ENCODE assay signal across 9 cellular contexts in the genomic region with DNA sequence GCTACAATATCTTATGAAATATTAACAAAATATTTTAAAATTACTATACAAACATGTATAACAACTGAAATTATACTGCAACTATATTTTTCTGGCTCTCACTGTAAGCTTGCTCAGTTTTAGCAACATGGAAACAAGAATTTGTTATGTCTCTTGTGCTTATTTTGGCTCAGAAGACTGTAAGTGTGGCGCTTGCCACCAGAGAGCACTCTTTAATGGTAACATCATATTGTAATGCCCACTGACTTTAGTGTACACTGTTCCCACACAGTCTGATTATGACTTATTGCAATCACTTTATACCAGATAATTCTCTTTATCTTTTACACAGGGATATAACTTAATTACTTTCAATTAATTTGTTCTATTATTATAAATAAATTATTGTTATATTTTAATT.
A peak's percentile ranks its signal among the peaks of the same experiment; 100 is the strongest.
DNase-seq lines count a peak whose midpoint lies in the region; ATAC-seq and TF ChIP-seq lines count a peak whose summit lies in the region.
"Had no signal": no experiment of that assay in that cellular context is flagged by ENCODE, and none has a peak within 500 bp of the region (broad histone marks: within the 10 kb centered on the region; RNA-seq: fewer than 3 reads in every experiment).

No MANE protein-coding gene starts in this region.

- no peaks in the 10 kb centered on the region for H4K20me1 ChIP-seq in SU-DHL-6 (ENCODE audit: low read depth, low read length)

- H3K9me3 ChIP-seq in A673 (ENCODE audit: low read depth, low read length, poor library complexity, severe bottlenecking) (no peaks in the 10 kb centered on the region), SU-DHL-6 (ENCODE audit: insufficient read depth, low read length) (no peaks in the 10 kb centered on the region)
- no peaks in the 10 kb centered on the region for H3K9me3 ChIP-seq in CD4-positive, alpha-beta T cell (ENCODE audit: control insufficient read depth, low read length)

- H3K9me2 ChIP-seq in SU-DHL-6 (replicated peaks; ENCODE audit: insufficient read depth, low read length) = no peaks in the 10 kb centered on the region

- no peaks in the 10 kb centered on the region for H3K27me3 Mint-ChIP-seq in CD4-positive, alpha-beta T cell
- H3K27me3 Mint-ChIP-seq: activated naive CD8-positive, alpha-beta T cell treated with anti-CD3 and anti-CD28 coated beads, Interleukin-2, amount 10 ng/mL, durations not matched to agents 7 days and 5 days had no signal

- H3K79me2 ChIP-seq in SU-DHL-6 (ENCODE audit: insufficient read depth, low read length) = no peaks in the 10 kb centered on the region

- ATAC-seq in GM18867 (IDR thresholded peaks at IDR 0.05; ENCODE audit: unreplicated experiment) (peak; percentile 77), left ventricle myocardium superior (no peak)
- no peak for ATAC-seq in CD4-positive, alpha-beta T cell (ENCODE audit: poor library complexity)

- no peak overlapping the region for H3K27ac ChIP-seq in A673 (ENCODE audit: low read depth, low read length, poor library complexity, severe bottlenecking)
- H3K27ac ChIP-seq in SU-DHL-6 (ENCODE audit: low read depth, low read length) = no peak overlapping the region
- no peak overlapping the region for H3K27ac ChIP-seq in CD4-positive, alpha-beta T cell (ENCODE audit: low read depth, low read length)

- H3K4me1 Mint-ChIP-seq in CD4-positive, alpha-beta T cell (ENCODE audit: low read depth) = no peaks in the 10 kb centered on the region
- H3K4me1 Mint-ChIP-seq: activated naive CD8-positive, alpha-beta T cell treated with anti-CD3 and anti-CD28 coated beads, Interleukin-2, amount 10 ng/mL, durations not matched to agents 7 days and 5 days had no signal

- DNase-seq in A673 (ENCODE audit: low spot score) (peak; percentile 60), KBM-7 (peak; percentile 33), myocyte (ENCODE audit: low read depth) (peak; percentile 67), left ventricle myocardium superior (no peak)
- DNase-seq in CD4-positive, alpha-beta T cell = no peak
- DNase-seq in activated CD4-positive, alpha-beta T cell treated with anti-CD3 and anti-CD28 coated beads for 48 hours = no peak
- DNase-seq: activated naive CD8-positive, alpha-beta T cell treated with anti-CD3 and anti-CD28 coated beads, Interleukin-2, amount 10 ng/mL, durations not matched to agents 7 days and 5 days had no signal

- no peak overlapping the region for H3K27ac Mint-ChIP-seq in CD4-positive, alpha-beta T cell
- H3K27ac Mint-ChIP-seq: activated naive CD8-positive, alpha-beta T cell treated with anti-CD3 and anti-CD28 coated beads, Interleukin-2, amount 10 ng/mL, durations not matched to agents 7 days and 5 days had no signal

- H3K27me3 ChIP-seq in A673 (replicated peaks; ENCODE audit: insufficient read depth, low read depth, low read length, poor library complexity) (no peaks in the 10 kb centered on the region), SU-DHL-6 (ENCODE audit: low read length) (no peaks in the 10 kb centered on the region)
- no peaks in the 10 kb centered on the region for H3K27me3 ChIP-seq in CD4-positive, alpha-beta T cell (ENCODE audit: control insufficient read depth, insufficient read depth, low read length)

- no TSS peak for BruUV-seq in A673 (replicated peaks; lab: Mats Ljungman, UMichigan)

- no peaks in the 10 kb centered on the region for H3K36me3 Mint-ChIP-seq in CD4-positive, alpha-beta T cell (ENCODE audit: low read depth)
- H3K36me3 Mint-ChIP-seq: activated naive CD8-positive, alpha-beta T cell treated with anti-CD3 and anti-CD28 coated beads, Interleukin-2, amount 10 ng/mL, durations not matched to agents 7 days and 5 days had no signal

- H3K4me3 ChIP-seq in A673 (ENCODE audit: low read depth, low read length, poor library complexity, severe bottlenecking) = no peak overlapping the region
- H3K4me3 ChIP-seq in SU-DHL-6 (ENCODE audit: insufficient read depth, low read length, poor library complexity, severe bottlenecking) = no peak overlapping the region

- no peak overlapping the region for H2AFZ ChIP-seq in SU-DHL-6 (ENCODE audit: low read depth, low read length, severe bottlenecking)

- H3K4me1 ChIP-seq in A673 (ENCODE audit: insufficient read depth, low read length, poor library complexity, severe bottlenecking) = no peaks in the 10 kb centered on the region

- intact Hi-C loops in A673 (cut with micrococcal nuclease; ENCODE audit: unreplicated experiment) (loop anchor here (1.0 to 2.0 kb wide), 2 partner anchors 268 to 1623 kb away; no protein-coding TSS in a partner anchor), left ventricle myocardium superior (cut with micrococcal nuclease) (no loop called here)
- intact Hi-C loops in CD4-positive, alpha-beta T cell (cut with DNase I, micrococcal nuclease) = no loop called here

- no peaks in the 10 kb centered on the region for H3K36me3 ChIP-seq in A673 (ENCODE audit: insufficient read depth, low read length, poor library complexity, severe bottlenecking)
- H3K36me3 ChIP-seq in SU-DHL-6 (ENCODE audit: low read length) = no peaks in the 10 kb centered on the region

- in situ Hi-C loops in KBM-7 (cut with MboI; ENCODE audit: low pct_unique_long_range_greater_than_20kb, low sequenced_read_pairs) = no loop called here

- H3K9me3 Mint-ChIP-seq in CD4-positive, alpha-beta T cell = no peaks in the 10 kb centered on the region
- H3K9me3 Mint-ChIP-seq: activated naive CD8-positive, alpha-beta T cell treated with anti-CD3 and anti-CD28 coated beads, Interleukin-2, amount 10 ng/mL, durations not matched to agents 7 days and 5 days had no signal

- H3F3A ChIP-seq in SU-DHL-6 (ENCODE audit: insufficient read depth) = no peaks in the 10 kb centered on the region

- H3K4me3 Mint-ChIP-seq in CD4-positive, alpha-beta T cell = no peak overlapping the region
- H3K4me3 Mint-ChIP-seq: activated naive CD8-positive, alpha-beta T cell treated with anti-CD3 and anti-CD28 coated beads, Interleukin-2, amount 10 ng/mL, durations not matched to agents 7 days and 5 days had no signal

- H3K9ac ChIP-seq in SU-DHL-6 (ENCODE audit: low read length) = no peak overlapping the region

- no peak overlapping the region for H3K4me2 ChIP-seq in SU-DHL-6 (ENCODE audit: low read depth, low read length, poor library complexity, severe bottlenecking)

- POLR2A ChIA-PET in A673 (lab: Charles Lee; ENCODE audit: low non-redundant PET) = no interaction called here
- POLR2A ChIA-PET in CD4-positive, alpha-beta T cell (lab: Charles Lee) = no interaction called here

- CTCF ChIA-PET in A673 (lab: Charles Lee) = interaction anchor here (1.2 kb wide), 1 partner anchor 268 kb away, joined by 5 read pairs; no protein-coding TSS in a partner anchor
- CTCF ChIA-PET in CD4-positive, alpha-beta T cell (lab: Charles Lee) = no interaction called here

- peak; percentile 66 for TF ChIP-seq CTCF in A673 (conservative IDR thresholded peaks at IDR 0.05; ENCODE audit: low read depth, low read length)
- peak; percentile 49 for TF ChIP-seq CTCF in SU-DHL-6 (IDR thresholded peaks at IDR 0.05; ENCODE audit: insufficient read depth, low read length, poor library complexity, severe bottlenecking)
- no peak for TF ChIP-seq CTCF in CD4-positive, alpha-beta T cell (IDR thresholded peaks at IDR 0.05)

Comparison
In these comparisons a context has a peak if more than half of its experiments do, and no peak if none do; other contexts are left out.
1. DNase-seq: peak in A673 (single experiment), KBM-7 (single experiment) and myocyte (single experiment); none in CD4-positive, alpha-beta T cell (0 of 10), activated CD4-positive, alpha-beta T cell treated with anti-CD3 and anti-CD28 coated beads for 48 hours (single experiment) and left ventricle myocardium superior (single experiment).